ENCODE assay signal across 8 cellular contexts in the genomic region with DNA sequence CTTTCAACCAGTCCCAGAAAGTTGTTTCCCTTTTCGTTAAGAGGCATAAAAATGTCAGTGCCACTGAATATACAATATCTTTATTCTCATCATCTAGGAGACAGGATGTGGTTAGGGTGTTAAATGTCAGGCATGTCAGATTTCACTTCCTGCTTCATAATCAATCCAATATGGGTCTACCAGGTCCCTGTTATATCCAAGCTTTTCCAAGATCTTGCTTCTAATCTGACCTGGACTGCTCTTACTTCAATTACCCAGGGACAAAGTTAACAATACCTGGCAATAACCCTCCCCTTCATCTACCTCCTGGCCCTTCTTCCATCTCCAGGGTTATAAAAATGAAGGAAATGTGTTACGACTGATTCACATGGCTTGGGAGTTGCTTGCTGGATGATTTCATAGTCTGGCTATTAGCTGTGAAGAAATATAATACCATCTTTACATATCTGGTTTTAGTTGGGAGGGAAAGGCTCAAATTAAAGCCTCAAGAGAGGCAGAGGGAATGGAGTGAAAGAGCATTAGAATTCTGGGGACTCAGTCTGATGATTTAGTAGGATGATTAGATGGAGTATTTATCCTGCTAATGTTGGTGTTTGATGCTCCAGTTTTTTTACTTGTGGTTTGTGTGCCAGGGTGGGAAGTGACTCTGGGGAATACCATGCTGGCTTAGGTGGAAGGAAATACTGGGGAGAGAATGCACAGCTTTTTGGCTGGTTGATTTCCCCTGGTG.
DNase-seq lines count a peak whose midpoint lies in the region; ATAC-seq and TF ChIP-seq lines count a peak whose summit lies in the region.

No MANE protein-coding gene starts in this region.

- DNase-seq in AG10803 (ENCODE audit: low read depth) = peak; percentile 89
- DNase-seq in RPMI7951 (ENCODE audit: low read depth) = peak; percentile 84
- peak; percentile 76 for DNase-seq in fibroblast of mammary gland (ENCODE audit: low read depth)
- no peak for DNase-seq in globus pallidus (ENCODE audit: low spot score)

- H3K4me3 ChIP-seq in AG10803 (ENCODE audit: low read length) (no peak overlapping the region), fibroblast of mammary gland (ENCODE audit: control insufficient read depth, low read depth, low read length) (no peak overlapping the region)

- ATAC-seq in GM21447 (IDR thresholded peaks at IDR 0.05; ENCODE audit: unreplicated experiment) (peak; percentile 41), HG02852 (IDR thresholded peaks at IDR 0.05; ENCODE audit: unreplicated experiment) (no peak), HG02763 (IDR thresholded peaks at IDR 0.05; ENCODE audit: unreplicated experiment) (no peak), GM21528 (IDR thresholded peaks at IDR 0.05; ENCODE audit: low FRiP score, unreplicated experiment) (no peak)

- TF ChIP-seq CTCF in AG10803 (conservative IDR thresholded peaks at IDR 0.05; ENCODE audit: low read length) = no peak
- TF ChIP-seq CTCF in fibroblast of mammary gland (conservative IDR thresholded peaks at IDR 0.05; ENCODE audit: control insufficient read depth, insufficient read depth, low read depth, low read length) = no peak
